ENCODE assay signal across 23 cellular contexts in genomic region chr10:101331960-101332359, GRCh38. TPM values are rescaled to one million over a fixed set of nuclear protein-coding genes. Genes with fewer than 3 reads are reported as not detected.
DNase-seq lines count a peak whose midpoint lies in the region; ATAC-seq and TF ChIP-seq lines count a peak whose summit lies in the region.
"Had no signal": no experiment of that assay in that cellular context is flagged by ENCODE, and none has a peak within 500 bp of the region (broad histone marks: within the 10 kb centered on the region; RNA-seq: fewer than 3 reads in every experiment).

No MANE protein-coding gene starts in this region.

- no peaks in the 10 kb centered on the region for H3K36me3 ChIP-seq in esophagus squamous epithelium
- H3K36me3 ChIP-seq: colonic mucosa had no signal

- no peaks in the 10 kb centered on the region for H3K9me3 ChIP-seq in esophagus squamous epithelium
- H3K9me3 ChIP-seq: body of pancreas, colonic mucosa had no signal

- ATAC-seq in activated naive CD8-positive, alpha-beta T cell treated with anti-CD3 and anti-CD28 coated beads, Interleukin-2, amount 50 U/mL, for 24 hours, result peak; percentile 33
- ATAC-seq: activated naive CD4-positive, alpha-beta T cell treated with anti-CD3 and anti-CD28 coated beads, Interleukin-2, amount 50 U/mL, for 72 hours; body of pancreas; Right ventricle myocardium inferior had no signal

- H3K4me3 Mint-ChIP-seq in activated naive CD8-positive, alpha-beta T cell treated with anti-CD3 and anti-CD28 coated beads, Interleukin-2, amount 50 U/mL, for 24 hours, result no peak overlapping the region
- no peak overlapping the region for H3K4me3 Mint-ChIP-seq in activated naive CD8-positive, alpha-beta T cell treated with anti-CD3 and anti-CD28 coated beads for 36 hours
- H3K4me3 Mint-ChIP-seq in mesothelial cell of epicardium, result no peak overlapping the region
- H3K4me3 Mint-ChIP-seq: activated T-cell treated with anti-CD3 and anti-CD28 coated beads, Interleukin-2, amount 50 U/mL, for 72 hours; naive B cell had no signal

- intact Hi-C loops in esophagus squamous epithelium (cut with DNase I), result no loop called here

- H3K4me1 ChIP-seq in esophagus squamous epithelium, result no peaks in the 10 kb centered on the region
- H3K4me1 ChIP-seq: body of pancreas, colonic mucosa had no signal

- TF ChIP-seq POLR2A in esophagus squamous epithelium (IDR thresholded peaks at IDR 0.05), result no peak

- no peak overlapping the region for H3K27ac Mint-ChIP-seq in activated naive CD8-positive, alpha-beta T cell treated with anti-CD3 and anti-CD28 coated beads, Interleukin-2, amount 50 U/mL, for 24 hours
- H3K27ac Mint-ChIP-seq in activated naive CD8-positive, alpha-beta T cell treated with anti-CD3 and anti-CD28 coated beads for 36 hours, result no peak overlapping the region
- no peak overlapping the region for H3K27ac Mint-ChIP-seq in mesothelial cell of epicardium
- H3K27ac Mint-ChIP-seq: activated naive CD4-positive, alpha-beta T cell treated with anti-CD3 and anti-CD28 coated beads, Interleukin-2, amount 50 U/mL, for 72 hours; activated T-cell treated with anti-CD3 and anti-CD28 coated beads, Interleukin-2, amount 50 U/mL, for 72 hours; naive B cell had no signal

- no peak overlapping the region for H3K4me3 ChIP-seq in esophagus squamous epithelium
- H3K4me3 ChIP-seq: body of pancreas, colonic mucosa had no signal

- no peaks in the 10 kb centered on the region for H3K36me3 Mint-ChIP-seq in activated naive CD8-positive, alpha-beta T cell treated with anti-CD3 and anti-CD28 coated beads, Interleukin-2, amount 50 U/mL, for 24 hours (ENCODE audit: low read depth)
- no peaks in the 10 kb centered on the region for H3K36me3 Mint-ChIP-seq in activated naive CD8-positive, alpha-beta T cell treated with anti-CD3 and anti-CD28 coated beads for 36 hours
- H3K36me3 Mint-ChIP-seq in mesothelial cell of epicardium, result peaks cover 2% of the 10 kb centered on the region
- H3K36me3 Mint-ChIP-seq: activated naive CD4-positive, alpha-beta T cell treated with anti-CD3 and anti-CD28 coated beads, Interleukin-2, amount 50 U/mL, for 72 hours had no signal

- H3K27ac ChIP-seq in cingulate gyrus (ENCODE audit: low read depth, low read length), result peak overlapping the region; percentile 61
- H3K27ac ChIP-seq in temporal lobe (ENCODE audit: low read depth, low read length), result peak overlapping the region; percentile 54
- H3K27ac ChIP-seq in esophagus squamous epithelium, result no peak overlapping the region
- H3K27ac ChIP-seq: body of pancreas, colonic mucosa, HL-60 had no signal

- no peaks in the 10 kb centered on the region for H3K4me1 Mint-ChIP-seq in activated naive CD8-positive, alpha-beta T cell treated with anti-CD3 and anti-CD28 coated beads, Interleukin-2, amount 50 U/mL, for 24 hours
- H3K4me1 Mint-ChIP-seq in activated naive CD8-positive, alpha-beta T cell treated with anti-CD3 and anti-CD28 coated beads for 36 hours, result no peaks in the 10 kb centered on the region
- H3K4me1 Mint-ChIP-seq in mesothelial cell of epicardium, result peaks cover 13% of the 10 kb centered on the region
- H3K4me1 Mint-ChIP-seq: naive B cell had no signal

- TF ChIP-seq CTCF in mesothelial cell of epicardium (IDR thresholded peaks at IDR 0.05; ENCODE audit: unreplicated experiment) (no peak), esophagus squamous epithelium (IDR thresholded peaks at IDR 0.05) (no peak)

- peaks cover 17% of the 10 kb centered on the region for H3K27me3 Mint-ChIP-seq in activated naive CD8-positive, alpha-beta T cell treated with anti-CD3 and anti-CD28 coated beads, Interleukin-2, amount 50 U/mL, for 24 hours
- no peaks in the 10 kb centered on the region for H3K27me3 Mint-ChIP-seq in activated naive CD8-positive, alpha-beta T cell treated with anti-CD3 and anti-CD28 coated beads for 36 hours
- peaks cover 21% of the 10 kb centered on the region for H3K27me3 Mint-ChIP-seq in mesothelial cell of epicardium (ENCODE audit: low read depth)

- peaks cover 0 to 13% (median 0%) of the 10 kb centered on the region in 4 donors for H3K27me3 ChIP-seq in esophagus squamous epithelium
- H3K27me3 ChIP-seq: body of pancreas, colonic mucosa had no signal

- DNase-seq in activated naive CD8-positive, alpha-beta T cell treated with anti-CD3 and anti-CD28 coated beads, Interleukin-2, amount 50 U/mL, for 24 hours, result no peak
- no peak for DNase-seq in activated naive CD8-positive, alpha-beta T cell treated with anti-CD3 and anti-CD28 coated beads for 36 hours
- peak; percentile 51 for DNase-seq in RKO (ENCODE audit: low spot score)
- DNase-seq in GOT3 (lab: John Stamatoyannopoulos, UW), result no peak
- DNase-seq in mesothelial cell of epicardium (ENCODE audit: low spot score in 2 of 2, unreplicated experiment in 2 of 2), result no peak
- no peak for DNase-seq in esophagus squamous epithelium (lab: John Stamatoyannopoulos, UW)
- DNase-seq: activated CD4-positive, alpha-beta T cell treated with anti-CD3 and anti-CD28 coated beads for 48 hours; activated T-cell treated with anti-CD3 and anti-CD28 coated beads, Interleukin-2, amount 50 U/mL, for 72 hours; body of pancreas; C1 segment of cervical spinal cord; colonic mucosa; glutamatergic neuron; H7; IMR-90; mammary epithelial cell; naive B cell; NCI-H1436; trophoblast cell had no signal

- WGBS in esophagus squamous epithelium, 2 donors, result 39 to 48% methylated on average over 2 of the region's 2 CpGs

- no peaks in the 10 kb centered on the region for H3K9me3 Mint-ChIP-seq in activated naive CD8-positive, alpha-beta T cell treated with anti-CD3 and anti-CD28 coated beads, Interleukin-2, amount 50 U/mL, for 24 hours
- H3K9me3 Mint-ChIP-seq in activated naive CD8-positive, alpha-beta T cell treated with anti-CD3 and anti-CD28 coated beads for 36 hours, result no peaks in the 10 kb centered on the region
- H3K9me3 Mint-ChIP-seq in mesothelial cell of epicardium, result peaks cover 1% of the 10 kb centered on the region
- H3K9me3 Mint-ChIP-seq: activated T-cell treated with anti-CD3 and anti-CD28 coated beads, Interleukin-2, amount 50 U/mL, for 72 hours had no signal

RNA-seq across cellular contexts. Expression of gene BTRC, which starts 22.0 kb away (rescaled TPM):
- 10 to 100 TPM; 14.0 to 14.3 TPM for total RNA-seq in activated naive CD8-positive, alpha-beta T cell treated with anti-CD3 and anti-CD28 coated beads for 36 hours
- total RNA-seq in temporal lobe, result 34.7 TPM
- 37.5 to 38.4 TPM (median 37.7 TPM) in 3 replicates for total RNA-seq in mesothelial cell of epicardium
- 10 to 100 TPM in 2 of 4 donors, 1 to 10 TPM in 2; 8.0 to 15.1 (median 10.4) TPM for total RNA-seq in esophagus squamous epithelium

Comparison
In these comparisons a context has a peak if more than half of its experiments do, and no peak if none do; other contexts are left out.
1. H3K27ac ChIP-seq: peak in cingulate gyrus (single experiment) and temporal lobe (single experiment); none in esophagus squamous epithelium (0 of 4).